In genomic region chr17:81927653-81928496, GRCh38 we compare ENCODE assay signal across 8 cellular contexts. TPM values are rescaled to one million over a fixed set of nuclear protein-coding genes. Genes with fewer than 3 reads are reported as not detected.
A peak's percentile ranks its signal among the peaks of the same experiment; 100 is the strongest.
DNase-seq lines count a peak whose midpoint lies in the region; ATAC-seq and TF ChIP-seq lines count a peak whose summit lies in the region.

MAFG (minus strand) TSS chr17:81927735; CDS start chr17:81923185, 4,550 bp downstream.

- H3K36me3 ChIP-seq in BJ (ENCODE audit: control insufficient read depth, insufficient read depth, low read length) (peaks cover 2% of the 10 kb centered on the region; the same call in 1 of the 2 replicates), left lung (peaks cover 0 to under 1% of the 10 kb centered on the region in 2 donors)

- POLR2A ChIA-PET in BJ (lab: Charles Lee) = no interaction called here
- POLR2A ChIA-PET in activated CD4-positive, alpha-beta T cell treated with anti-CD3 and anti-CD28 coated beads, Interleukin-2, amount 10 ng/mL, durations not matched to agents 7 days and 5 days (lab: Charles Lee) = interaction anchor here (0.6 kb wide), 1 partner anchor 31 kb away, joined by 8 read pairs; no protein-coding TSS in a partner anchor

- peak; percentile 51 for DNase-seq in BJ (ENCODE audit: low read depth)
- peak; percentile 99 for DNase-seq in GM19240 (ENCODE audit: insufficient read length, low spot score)
- DNase-seq in NCI-H69 (lab: John Stamatoyannopoulos, UW) = peak; percentile 99
- peak; percentile 89 for DNase-seq in activated CD4-positive, alpha-beta T cell treated with anti-CD3 and anti-CD28 coated beads, Interleukin-2, amount 10 ng/mL, durations not matched to agents 7 days and 5 days
- peak; percentile 87 for DNase-seq in dedifferentiated amniotic fluid mesenchymal stem cell (ENCODE audit: extremely low spot score)
- DNase-seq in left lung = peak; percentile 92 to 98
- peak; percentile 86 to 89 for DNase-seq in stimulated activated CD4-positive, alpha-beta T cell treated with anti-CD3 and anti-CD28 coated beads, Interleukin-2, amount 100 ng/mL, for 48 hours

- H3K9me3 ChIP-seq in left lung = no peaks in the 10 kb centered on the region

- peak within 1 kb of the TSS; percentile 90 for H3K4me3 ChIP-seq in BJ (ENCODE audit: low read depth, low read length)
- H3K4me3 ChIP-seq in left lung = peak within 1 kb of the TSS; percentile 66 to 98

- no peaks in the 10 kb centered on the region for H3K9me3 Mint-ChIP-seq in activated CD4-positive, alpha-beta T cell treated with anti-CD3 and anti-CD28 coated beads, Interleukin-2, amount 10 ng/mL, durations not matched to agents 7 days and 5 days

- peaks cover under 1% of the 10 kb centered on the region for H3K36me3 Mint-ChIP-seq in activated CD4-positive, alpha-beta T cell treated with anti-CD3 and anti-CD28 coated beads, Interleukin-2, amount 10 ng/mL, durations not matched to agents 7 days and 5 days (ENCODE audit: low read depth)

- no peaks in the 10 kb centered on the region for H3K27me3 ChIP-seq in BJ (ENCODE audit: control insufficient read depth, insufficient read depth, low read length)
- peaks cover 0 to 43% of the 10 kb centered on the region in 2 donors for H3K27me3 ChIP-seq in left lung

- peak within 1 kb of the TSS; percentile 92 for H3K4me3 Mint-ChIP-seq in activated CD4-positive, alpha-beta T cell treated with anti-CD3 and anti-CD28 coated beads, Interleukin-2, amount 10 ng/mL, durations not matched to agents 7 days and 5 days

- peak within 1 kb of the TSS; percentile 96 to 98 for H3K27ac ChIP-seq in left lung

- ATAC-seq in HG03521 (IDR thresholded peaks at IDR 0.05; ENCODE audit: unreplicated experiment) (peak; percentile 65), left lung (peak; percentile 49)

- peak; percentile 35 for TF ChIP-seq CTCF in BJ (IDR thresholded peaks at IDR 0.05; ENCODE audit: insufficient read depth, low read depth, low read length)
- peak in 1 of 2 donors; percentile 11 for TF ChIP-seq CTCF in left lung (IDR thresholded peaks at IDR 0.05)

- H3K4me1 ChIP-seq in left lung = peaks cover 17 to 52% of the 10 kb centered on the region in 2 donors

- intact Hi-C loops in left lung (cut with DNase I) = no loop called here

- H3K27me3 Mint-ChIP-seq in activated CD4-positive, alpha-beta T cell treated with anti-CD3 and anti-CD28 coated beads, Interleukin-2, amount 10 ng/mL, durations not matched to agents 7 days and 5 days = peaks cover 7% of the 10 kb centered on the region

- H3K27ac Mint-ChIP-seq in activated CD4-positive, alpha-beta T cell treated with anti-CD3 and anti-CD28 coated beads, Interleukin-2, amount 10 ng/mL, durations not matched to agents 7 days and 5 days = peak within 1 kb of the TSS; percentile 94

- peaks cover 34% of the 10 kb centered on the region for H3K4me1 Mint-ChIP-seq in activated CD4-positive, alpha-beta T cell treated with anti-CD3 and anti-CD28 coated beads, Interleukin-2, amount 10 ng/mL, durations not matched to agents 7 days and 5 days

- CTCF ChIA-PET in BJ (lab: Yijun Ruan, JAX) = interaction anchor here (0.6 to 1.5 kb wide), 8 partner anchors 8 to 549 kb away, joined by 3 to 8 read pairs (median 3); partner anchors contain the start of gene NOTUM
- CTCF ChIA-PET in activated CD4-positive, alpha-beta T cell treated with anti-CD3 and anti-CD28 coated beads, Interleukin-2, amount 10 ng/mL, durations not matched to agents 7 days and 5 days (lab: Charles Lee) = interaction anchor here (0.6 to 3.7 kb wide), 7 partner anchors 13 to 247 kb away, joined by 3 to 15 read pairs (median 4); partner anchors contain the start of genes NOTUM and PCYT2

RNA-seq across cellular contexts. Expression of gene MAFG, which starts in this region (rescaled TPM):
- polyA plus RNA-seq in BJ (2011; rRNA removed) = 12.2 and 20.6 TPM in 2 replicates
- 6.6 and 6.7 TPM in 2 replicates for polyA minus RNA-seq in BJ (2011; rRNA and poly(A)+ RNA removed)
- 10 to 100 TPM; 15.8 to 20.2 TPM for total RNA-seq in activated CD4-positive, alpha-beta T cell treated with anti-CD3 and anti-CD28 coated beads, Interleukin-2, amount 10 ng/mL, durations not matched to agents 7 days and 5 days
- total RNA-seq in left lung = 10 to 100 TPM; 25.3 to 39.8 TPM

Comparison
In these comparisons a context has a peak if more than half of its experiments do, and no peak if none do; other contexts are left out.
1. Peak in every context shown above with its lines: DNase-seq, ATAC-seq, H3K4me3 ChIP-seq and H3K27ac ChIP-seq.